ENCODE assay signal across 29 cellular contexts in genomic region chr7:106503626-106504025, GRCh38.
"Had no signal": no experiment of that assay in that cellular context is flagged by ENCODE, and none has a peak within 500 bp of the region (broad histone marks: within the 10 kb centered on the region; RNA-seq: fewer than 3 reads in every experiment).

No MANE protein-coding gene starts in this region.

- H3K4me1 ChIP-seq: adrenal gland, esophagus muscularis mucosa, gastrocnemius medialis, heart left ventricle had no signal

- FAIRE-seq: bronchial epithelial cell had no signal

- H3K4me1 Mint-ChIP-seq: activated CD8-positive, alpha-beta memory T cell treated with anti-CD3 and anti-CD28 coated beads, Interleukin-2, amount 10 ng/mL, durations not matched to agents 7 days and 5 days; central memory CD8-positive, alpha-beta T cell had no signal

- H3K27me3 ChIP-seq: adrenal gland, brain microvascular endothelial cell, dorsolateral prefrontal cortex, esophagus muscularis mucosa, foreskin keratinocyte, gastrocnemius medialis, heart left ventricle had no signal

- H3K9me3 ChIP-seq: adrenal gland, esophagus muscularis mucosa, gastrocnemius medialis, heart left ventricle had no signal

- H3K27ac ChIP-seq: adrenal gland, brain microvascular endothelial cell, coronary artery, dorsolateral prefrontal cortex, esophagus muscularis mucosa, foreskin keratinocyte, gastrocnemius medialis, heart left ventricle had no signal

- DNase-seq: activated CD4-positive, alpha-beta memory T cell treated with anti-CD3 and anti-CD28 coated beads for 36 hours; activated CD4-positive, alpha-beta T cell treated with anti-CD3 and anti-CD28 coated beads for 36 hours; activated CD4-positive, alpha-beta T cell treated with anti-CD3 and anti-CD28 coated beads, Interleukin-2, amount 10 ng/mL, durations not matched to agents 24 days and 14 days; activated CD4-positive, CD25-positive, alpha-beta regulatory T cell; activated CD4-positive, CD25-positive, alpha-beta regulatory T cell treated with anti-CD3 and anti-CD28 coated beads, Interleukin-2, amount 50 U/mL, for 72 hours; activated CD8-positive, alpha-beta memory T cell treated with anti-CD3 and anti-CD28 coated beads, Interleukin-2, amount 10 ng/mL, durations not matched to agents 7 days and 5 days; activated CD8-positive, alpha-beta memory T cell treated with anti-CD3 and anti-CD28 coated beads, Interleukin-2, amount 50 U/mL, for 4 hours; activated CD8-positive, alpha-beta T cell treated with anti-CD3 and anti-CD28 coated beads, Interleukin-2, amount 10 ng/mL, durations not matched to agents 7 days and 5 days; activated gamma-delta T cell; activated naive CD4-positive, alpha-beta T cell; activated naive CD4-positive, alpha-beta T cell treated with anti-CD3 and anti-CD28 coated beads, Interleukin-2, amount 50 U/mL, for 16 hours; activated T-cell treated with anti-CD3 and anti-CD28 coated beads, Interleukin-2, amount 50 U/mL, for 4 hours; adrenal gland; amygdala; aorta; brain microvascular endothelial cell; dorsolateral prefrontal cortex; effector memory CD4-positive, alpha-beta T cell; erythroblast; foreskin keratinocyte; gastrocnemius medialis; glutamatergic neuron; heart left ventricle; T-helper 2 cell had no signal

- ATAC-seq: activated CD4-positive, alpha-beta T cell treated with anti-CD3 and anti-CD28 coated beads for 36 hours; activated CD8-positive, alpha-beta memory T cell treated with anti-CD3 and anti-CD28 coated beads, Interleukin-2, amount 10 ng/mL, durations not matched to agents 7 days and 5 days; activated CD8-positive, alpha-beta T cell treated with anti-CD3 and anti-CD28 coated beads, Interleukin-2, amount 10 ng/mL, durations not matched to agents 7 days and 5 days; foreskin keratinocyte; gastrocnemius medialis; heart left ventricle had no signal

- H3K9me3 Mint-ChIP-seq: activated CD4-positive, alpha-beta memory T cell treated with anti-CD3 and anti-CD28 coated beads for 36 hours; activated T-cell treated with anti-CD3 and anti-CD28 coated beads, Interleukin-2, amount 50 U/mL, for 4 hours; central memory CD8-positive, alpha-beta T cell; dendritic cell treated with granulocyte-macrophage colony-stimulating factor and Interleukin-4, amounts not matched to agents 40 ng/mL and 50 ng/mL, for 4 days had no signal

- H3K27me3 Mint-ChIP-seq: activated CD4-positive, alpha-beta memory T cell treated with anti-CD3 and anti-CD28 coated beads for 36 hours; activated CD4-positive, alpha-beta T cell treated with anti-CD3 and anti-CD28 coated beads, Interleukin-2, amount 10 ng/mL, durations not matched to agents 24 days and 14 days; dendritic cell treated with granulocyte-macrophage colony-stimulating factor and Interleukin-4, amounts not matched to agents 40 ng/mL and 50 ng/mL, for 4 days had no signal

- H3K4me3 ChIP-seq: adrenal gland, coronary artery, dorsolateral prefrontal cortex, esophagus muscularis mucosa, gastrocnemius medialis, heart left ventricle had no signal

- H3K4me3 Mint-ChIP-seq: activated CD4-positive, alpha-beta memory T cell treated with anti-CD3 and anti-CD28 coated beads for 36 hours; activated CD8-positive, alpha-beta memory T cell treated with anti-CD3 and anti-CD28 coated beads, Interleukin-2, amount 10 ng/mL, durations not matched to agents 7 days and 5 days; activated CD8-positive, alpha-beta T cell treated with anti-CD3 and anti-CD28 coated beads, Interleukin-2, amount 10 ng/mL, durations not matched to agents 7 days and 5 days; central memory CD8-positive, alpha-beta T cell; dendritic cell treated with granulocyte-macrophage colony-stimulating factor and Interleukin-4, amounts not matched to agents 40 ng/mL and 50 ng/mL, for 4 days had no signal

- H3K36me3 Mint-ChIP-seq: activated CD4-positive, alpha-beta memory T cell treated with anti-CD3 and anti-CD28 coated beads for 36 hours had no signal

- H3K27ac Mint-ChIP-seq: activated CD8-positive, alpha-beta memory T cell treated with anti-CD3 and anti-CD28 coated beads, Interleukin-2, amount 10 ng/mL, durations not matched to agents 7 days and 5 days; activated CD8-positive, alpha-beta T cell treated with anti-CD3 and anti-CD28 coated beads, Interleukin-2, amount 10 ng/mL, durations not matched to agents 7 days and 5 days; dendritic cell treated with granulocyte-macrophage colony-stimulating factor and Interleukin-4, amounts not matched to agents 40 ng/mL and 50 ng/mL, for 4 days had no signal

- H3K36me3 ChIP-seq: adrenal gland, brain microvascular endothelial cell, esophagus muscularis mucosa, gastrocnemius medialis, heart left ventricle had no signal
